17 cellular contexts compared by ENCODE assay signal in the genomic region with DNA sequence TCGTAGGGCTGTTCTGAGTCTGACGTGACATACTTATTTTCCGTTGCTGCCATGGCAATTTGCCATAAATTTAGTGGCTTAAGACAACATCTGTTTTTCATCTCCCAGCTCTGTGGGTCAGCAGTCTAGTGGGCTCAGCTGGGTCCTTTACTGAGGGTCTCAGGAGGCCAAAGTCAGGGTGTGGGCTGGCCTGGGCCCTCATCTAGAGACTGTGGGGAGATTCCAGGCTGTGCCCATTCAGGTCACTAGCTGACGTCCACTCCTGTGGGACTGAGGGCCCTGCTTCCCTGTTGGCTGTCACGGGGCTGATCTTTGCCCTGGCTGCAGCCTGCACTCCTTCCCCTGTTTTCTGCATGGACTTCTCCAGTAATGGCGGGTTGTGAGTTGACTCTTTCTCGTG. TPM values are rescaled to one million over a fixed set of nuclear protein-coding genes. Genes with fewer than 3 reads are reported as not detected.
DNase-seq lines count a peak whose midpoint lies in the region; ATAC-seq and TF ChIP-seq lines count a peak whose summit lies in the region.
"Had no signal": no experiment of that assay in that cellular context is flagged by ENCODE, and none has a peak within 500 bp of the region (broad histone marks: within the 10 kb centered on the region; RNA-seq: fewer than 3 reads in every experiment).

No MANE protein-coding gene starts in this region.

- DNase-seq in WTC11 (ENCODE audit: low spot score) = no peak
- DNase-seq in fibroblast of villous mesenchyme (ENCODE audit: low read depth) = peak; percentile 24
- peak; percentile 6 for DNase-seq in mesenchymal stem cell
- no peak for DNase-seq in glutamatergic neuron
- no peak for DNase-seq in activated T-cell treated with anti-CD3 and anti-CD28 coated beads for 4 hours
- no peak for DNase-seq in NCI-H187 (lab: John Stamatoyannopoulos, UW)
- no peak for DNase-seq in amygdala (lab: John Stamatoyannopoulos, UW)
- DNase-seq: activated CD4-positive, CD25-positive, alpha-beta regulatory T cell treated with anti-CD3 and anti-CD28 coated beads, Interleukin-2, amount 50 U/mL, for 72 hours; activated naive CD4-positive, alpha-beta T cell treated with Interleukin-2 at 50 U/mL for 16 hours; Caco-2; dorsolateral prefrontal cortex; IMR-90; SHP77; small intestine; T-helper 2 cell had no signal

- peaks cover 27 to 60% of the 10 kb centered on the region in 2 experiments for H3K27me3 ChIP-seq in mesenchymal stem cell (ENCODE audit: control insufficient read depth in 1 of 2, insufficient read depth in 1 of 2, low read length in 2 of 2)

- TF ChIP-seq CTCF in WTC11 (IDR thresholded peaks at IDR 0.05) = no peak
- TF ChIP-seq CTCF in fibroblast of villous mesenchyme (IDR thresholded peaks at IDR 0.05; ENCODE audit: insufficient read depth, low read depth, low read length) = no peak
- no peak for TF ChIP-seq CTCF in glutamatergic neuron (IDR thresholded peaks at IDR 0.05; ENCODE audit: partially characterized antibody, unreplicated experiment)

- H2BK120ac ChIP-seq in mesenchymal stem cell (ENCODE audit: low read depth, low read length) = no peak overlapping the region

- POLR2A ChIA-PET in WTC11 (lab: Charles Lee) = no interaction called here

- H3K79me1 ChIP-seq in mesenchymal stem cell (replicated peaks; ENCODE audit: low read length, poor library complexity, severe bottlenecking) = no peaks in the 10 kb centered on the region

- no peak overlapping the region for H4K91ac ChIP-seq in mesenchymal stem cell (ENCODE audit: low read length)

- H3K36me3 Mint-ChIP-seq in WTC11 (no peaks in the 10 kb centered on the region), glutamatergic neuron (ENCODE audit: unreplicated experiment) (no peaks in the 10 kb centered on the region)
- H3K36me3 Mint-ChIP-seq in stimulated activated memory B cell treated with anti-CD40 and anti-IgM and Interleukin-4, amounts not matched to agents 10 μg/mL and 1 μg/mL and 100 μg/mL, for 72 hours = no peaks in the 10 kb centered on the region
- H3K36me3 Mint-ChIP-seq: stimulated activated effector memory CD8-positive, alpha-beta T cell treated with anti-CD3 and anti-CD28 coated beads, Interleukin-12 subunit alpha, Interleukin-12 subunit beta, amount 100 ng/mL, for 72 hours had no signal

- H4K8ac ChIP-seq in mesenchymal stem cell (ENCODE audit: low read length) = no peak overlapping the region

- 45% methylated on average over 7 of the region's 7 CpGs for WGBS in mesenchymal stem cell

- H3K9ac ChIP-seq in mesenchymal stem cell (ENCODE audit: low read length) = peak overlapping the region; percentile 52

- no peaks in the 10 kb centered on the region for H3K36me3 ChIP-seq in mesenchymal stem cell (ENCODE audit: control insufficient read depth in 1 of 2, insufficient read depth in 2 of 2, low read depth in 1 of 2, low read length in 2 of 2)

- H2AFZ ChIP-seq in mesenchymal stem cell (ENCODE audit: low read depth, low read length) = no peak overlapping the region

- H3K23ac ChIP-seq in mesenchymal stem cell (ENCODE audit: low read length in 2 of 2) = no peak overlapping the region

- no peak overlapping the region for H3K4me2 ChIP-seq in mesenchymal stem cell (ENCODE audit: low read length, poor library complexity, severe bottlenecking)

- H3K27me3 Mint-ChIP-seq in WTC11 (ENCODE audit: low read depth) = no peaks in the 10 kb centered on the region
- H3K27me3 Mint-ChIP-seq in stimulated activated memory B cell treated with anti-CD40 and anti-IgM and Interleukin-4, amounts not matched to agents 10 μg/mL and 1 μg/mL and 100 μg/mL, for 72 hours = peaks cover 33% of the 10 kb centered on the region
- peaks cover 3% of the 10 kb centered on the region for H3K27me3 Mint-ChIP-seq in glutamatergic neuron (ENCODE audit: unreplicated experiment)

- no peak overlapping the region for H2BK5ac ChIP-seq in mesenchymal stem cell (ENCODE audit: low read depth, low read length, poor library complexity, severe bottlenecking)

- no peak overlapping the region for H3K27ac ChIP-seq in mesenchymal stem cell (ENCODE audit: low read length, poor library complexity, severe bottlenecking)

- ATAC-seq in WTC11 = no peak
- ATAC-seq in stimulated activated memory B cell treated with anti-CD40 and anti-IgM and Interleukin-4, amounts not matched to agents 10 μg/mL and 1 μg/mL and 100 μg/mL, for 72 hours = no peak
- ATAC-seq: stimulated activated effector memory CD8-positive, alpha-beta T cell treated with anti-CD3 and anti-CD28 coated beads, Interleukin-12 subunit alpha, Interleukin-12 subunit beta, amount 100 ng/mL, for 72 hours had no signal

- H3K18ac ChIP-seq in mesenchymal stem cell (ENCODE audit: low read depth in 1 of 2, low read length in 2 of 2) = no peak overlapping the region

- H3K4ac ChIP-seq in mesenchymal stem cell (ENCODE audit: low read depth in 1 of 2, low read length in 2 of 2) = no peak overlapping the region

- H3K9me3 ChIP-seq in mesenchymal stem cell (ENCODE audit: control insufficient read depth, low read length) = no peaks in the 10 kb centered on the region
- H3K9me3 ChIP-seq: Caco-2 had no signal

- H3K14ac ChIP-seq in mesenchymal stem cell (ENCODE audit: low read length in 2 of 2) = no peak overlapping the region

- H2BK15ac ChIP-seq in mesenchymal stem cell (ENCODE audit: low read depth, poor library complexity, severe bottlenecking) = no peak overlapping the region

- H3K4me3 ChIP-seq in fibroblast of villous mesenchyme (ENCODE audit: low read depth, low read length) (no peak overlapping the region), mesenchymal stem cell (ENCODE audit: insufficient read depth in 1 of 2, low read depth in 1 of 2, low read length in 2 of 2) (peak overlapping the region in 1 of 2 experiments; percentile 4)
- H3K4me3 ChIP-seq: dorsolateral prefrontal cortex had no signal

- H3K4me1 Mint-ChIP-seq in WTC11 = peaks cover 31% of the 10 kb centered on the region
- peaks cover 8% of the 10 kb centered on the region for H3K4me1 Mint-ChIP-seq in stimulated activated memory B cell treated with anti-CD40 and anti-IgM and Interleukin-4, amounts not matched to agents 10 μg/mL and 1 μg/mL and 100 μg/mL, for 72 hours
- peaks cover 44% of the 10 kb centered on the region for H3K4me1 Mint-ChIP-seq in glutamatergic neuron (ENCODE audit: low read depth, unreplicated experiment)
- H3K4me1 Mint-ChIP-seq: stimulated activated effector memory CD8-positive, alpha-beta T cell treated with anti-CD3 and anti-CD28 coated beads, Interleukin-12 subunit alpha, Interleukin-12 subunit beta, amount 100 ng/mL, for 72 hours had no signal

- H2AK5ac ChIP-seq in mesenchymal stem cell (ENCODE audit: low read length, severe bottlenecking) = no peak overlapping the region

- H3K27ac Mint-ChIP-seq in WTC11 (peak overlapping the region; percentile 12; the same call in 1 of the 2 replicates), glutamatergic neuron (ENCODE audit: unreplicated experiment) (no peak overlapping the region)
- H3K27ac Mint-ChIP-seq in stimulated activated memory B cell treated with anti-CD40 and anti-IgM and Interleukin-4, amounts not matched to agents 10 μg/mL and 1 μg/mL and 100 μg/mL, for 72 hours = peak overlapping the region; percentile 8
- H3K27ac Mint-ChIP-seq: stimulated activated effector memory CD8-positive, alpha-beta T cell treated with anti-CD3 and anti-CD28 coated beads, Interleukin-12 subunit alpha, Interleukin-12 subunit beta, amount 100 ng/mL, for 72 hours had no signal

- CTCF ChIA-PET in WTC11 (lab: Charles Lee) = interaction anchor here (1.0 to 1.8 kb wide), 4 partner anchors 15 to 83 kb away, joined by 3 to 8 read pairs (median 6); no protein-coding TSS in a partner anchor

- H3K4me3 Mint-ChIP-seq in WTC11 (no peak overlapping the region), glutamatergic neuron (ENCODE audit: unreplicated experiment) (no peak overlapping the region)
- H3K4me3 Mint-ChIP-seq in stimulated activated memory B cell treated with anti-CD40 and anti-IgM and Interleukin-4, amounts not matched to agents 10 μg/mL and 1 μg/mL and 100 μg/mL, for 72 hours = no peak overlapping the region
- H3K4me3 Mint-ChIP-seq: stimulated activated effector memory CD8-positive, alpha-beta T cell treated with anti-CD3 and anti-CD28 coated beads, Interleukin-12 subunit alpha, Interleukin-12 subunit beta, amount 100 ng/mL, for 72 hours had no signal

- H3K9me3 Mint-ChIP-seq in WTC11 (no peaks in the 10 kb centered on the region), glutamatergic neuron (ENCODE audit: unreplicated experiment) (peaks cover 1% of the 10 kb centered on the region)
- no peaks in the 10 kb centered on the region for H3K9me3 Mint-ChIP-seq in stimulated activated memory B cell treated with anti-CD40 and anti-IgM and Interleukin-4, amounts not matched to agents 10 μg/mL and 1 μg/mL and 100 μg/mL, for 72 hours
- H3K9me3 Mint-ChIP-seq: stimulated activated effector memory CD8-positive, alpha-beta T cell treated with anti-CD3 and anti-CD28 coated beads, Interleukin-12 subunit alpha, Interleukin-12 subunit beta, amount 100 ng/mL, for 72 hours had no signal

- no peak overlapping the region for H2BK12ac ChIP-seq in mesenchymal stem cell (ENCODE audit: low read length in 2 of 2)

- H3K4me1 ChIP-seq in mesenchymal stem cell (ENCODE audit: control insufficient read depth, insufficient read depth, low read depth, low read length) = no peaks in the 10 kb centered on the region
- H3K4me1 ChIP-seq: Caco-2 had no signal

TF ChIP-seq in WTC11, 78 proteins besides CTCF, POLR2A, EP300 and RAD21:
- TF ChIP-seq USF1 (CRISPR knock-in tag; IDR thresholded peaks at IDR 0.05) = no peak
- TF ChIP-seq JAZF1 (CRISPR knock-in tag; IDR thresholded peaks at IDR 0.05) = no peak
- TF ChIP-seq, protein P1, sequence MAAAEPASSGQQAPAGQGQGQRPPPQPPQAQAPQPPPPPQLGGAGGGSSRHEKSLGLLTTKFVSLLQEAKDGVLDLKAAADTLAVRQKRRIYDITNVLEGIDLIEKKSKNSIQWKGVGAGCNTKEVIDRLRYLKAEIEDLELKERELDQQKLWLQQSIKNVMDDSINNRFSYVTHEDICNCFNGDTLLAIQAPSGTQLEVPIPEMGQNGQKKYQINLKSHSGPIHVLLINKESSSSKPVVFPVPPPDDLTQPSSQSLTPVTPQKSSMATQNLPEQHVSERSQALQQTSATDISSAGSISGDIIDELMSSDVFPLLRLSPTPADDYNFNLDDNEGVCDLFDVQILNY (CRISPR knock-in tag; IDR thresholded peaks at IDR 0.05) = no peak
- no peak for TF ChIP-seq TP53 (CRISPR knock-in tag; IDR thresholded peaks at IDR 0.05)
- no peak for TF ChIP-seq JUN (CRISPR knock-in tag; IDR thresholded peaks at IDR 0.05)
- TF ChIP-seq CREB1 (CRISPR knock-in tag; IDR thresholded peaks at IDR 0.05) = no peak

RNA-seq across cellular contexts. Expression of gene FGD5, which starts 19.1 kb away (rescaled TPM):
- total RNA-seq in WTC11 (2021) = 18.3 to 20.0 TPM (median 19.3 TPM) in 3 replicates
- total RNA-seq in fibroblast of villous mesenchyme = under 0.01 TPM in 1 of 2 replicates, not detected in the other
- polyA plus RNA-seq in mesenchymal stem cell (2013, experiment 1 of 2) = 0.17 TPM
- polyA plus RNA-seq in mesenchymal stem cell (2013, experiment 2 of 2) = 0.16 TPM
- 3.1 TPM for total RNA-seq in glutamatergic neuron (ENCODE audit: unreplicated experiment)
- total RNA-seq: IMR-90 had no signal
- polyA plus RNA-seq: IMR-90 had no signal

Comparison
In these comparisons a context has a peak if more than half of its experiments do, and no peak if none do; other contexts are left out.
1. DNase-seq: peak in fibroblast of villous mesenchyme (single experiment) and mesenchymal stem cell (single experiment); none in WTC11 (single experiment), glutamatergic neuron (single experiment), activated T-cell treated with anti-CD3 and anti-CD28 coated beads for 4 hours (single experiment), NCI-H187 (0 of 2) and amygdala (0 of 56).